Comparison of ENCODE assay signal across 13 cellular contexts in the genomic region with DNA sequence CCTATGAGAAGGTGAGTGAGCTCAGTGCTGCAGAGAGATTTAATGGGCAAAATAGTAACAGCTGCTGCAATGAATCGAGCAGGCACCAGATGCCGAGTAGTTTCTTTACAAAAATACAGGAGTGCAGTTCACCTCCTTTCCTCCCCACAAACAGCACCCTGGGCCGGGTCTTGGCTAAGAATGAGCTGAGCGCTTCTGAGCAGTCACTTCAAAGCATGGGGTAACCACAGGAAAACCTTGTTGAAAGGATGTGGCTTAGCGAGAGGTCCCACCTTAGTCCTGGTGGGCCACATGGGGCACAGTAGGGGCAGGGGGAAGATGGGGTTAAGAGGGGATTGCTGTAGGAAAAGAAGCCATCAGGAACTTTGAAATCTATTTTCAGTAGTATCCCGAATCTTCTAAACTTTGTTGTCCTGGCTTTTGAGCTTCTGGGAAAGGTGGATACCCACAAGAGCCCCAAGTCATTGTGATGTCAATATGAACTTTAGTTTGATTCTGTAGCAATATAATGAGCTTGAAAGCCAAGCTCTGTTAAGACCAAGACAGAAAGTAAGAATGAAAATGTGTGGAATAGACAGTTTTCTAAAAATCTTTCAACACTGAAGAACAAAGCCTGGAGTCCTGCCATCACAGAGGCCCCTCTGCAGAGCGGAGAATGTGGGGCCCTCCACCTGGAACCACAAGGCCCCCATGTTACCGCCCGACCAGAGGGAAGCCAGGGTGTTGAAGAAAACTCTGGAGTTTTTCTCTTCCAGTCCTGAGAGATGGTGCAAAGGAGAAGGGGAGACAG.
DNase-seq lines count a peak whose midpoint lies in the region; ATAC-seq and TF ChIP-seq lines count a peak whose summit lies in the region.
"Had no signal": no experiment of that assay in that cellular context is flagged by ENCODE, and none has a peak within 500 bp of the region (broad histone marks: within the 10 kb centered on the region; RNA-seq: fewer than 3 reads in every experiment).

No MANE protein-coding gene starts in this region.

- no peaks in the 10 kb centered on the region for H3K9me3 ChIP-seq in CD4-positive, CD25-positive, alpha-beta regulatory T cell (ENCODE audit: control insufficient read depth in 2 of 2, low read length in 2 of 2)
- no peaks in the 10 kb centered on the region for H3K9me3 ChIP-seq in T-helper 17 cell (ENCODE audit: control insufficient read depth, low read length, poor library complexity, severe bottlenecking)

- TF ChIP-seq CTCF in progenitor cell of endocrine pancreas (IDR thresholded peaks at IDR 0.05; ENCODE audit: unreplicated experiment) = no peak

- no peaks in the 10 kb centered on the region for H3K36me3 Mint-ChIP-seq in CD4-positive, CD25-positive, alpha-beta regulatory T cell
- H3K36me3 Mint-ChIP-seq in T-helper 17 cell (ENCODE audit: low read depth) (no peaks in the 10 kb centered on the region), progenitor cell of endocrine pancreas (ENCODE audit: insufficient read depth) (no peaks in the 10 kb centered on the region)
- H3K36me3 Mint-ChIP-seq in stimulated activated naive B cell treated with anti-CD40 and anti-IgM and Interleukin-4, amounts not matched to agents 10 μg/mL and 1 μg/mL and 100 μg/mL, for 72 hours = no peaks in the 10 kb centered on the region

- peaks cover 11 to 58% (median 30%) of the 10 kb centered on the region in 4 donors for H3K4me1 Mint-ChIP-seq in CD4-positive, CD25-positive, alpha-beta regulatory T cell
- peaks cover 37% of the 10 kb centered on the region for H3K4me1 Mint-ChIP-seq in T-helper 17 cell
- no peaks in the 10 kb centered on the region for H3K4me1 Mint-ChIP-seq in progenitor cell of endocrine pancreas (ENCODE audit: low read depth)
- H3K4me1 Mint-ChIP-seq in stimulated activated naive B cell treated with anti-CD40 and anti-IgM and Interleukin-4, amounts not matched to agents 10 μg/mL and 1 μg/mL and 100 μg/mL, for 72 hours = no peaks in the 10 kb centered on the region

- H3K36me3 ChIP-seq in CD4-positive, CD25-positive, alpha-beta regulatory T cell (ENCODE audit: control insufficient read depth, insufficient read depth, low read length) = no peaks in the 10 kb centered on the region
- H3K36me3 ChIP-seq: cardiac muscle cell had no signal

- H3K27me3 Mint-ChIP-seq in CD4-positive, CD25-positive, alpha-beta regulatory T cell = no peaks in the 10 kb centered on the region
- no peaks in the 10 kb centered on the region for H3K27me3 Mint-ChIP-seq in T-helper 17 cell
- no peaks in the 10 kb centered on the region for H3K27me3 Mint-ChIP-seq in progenitor cell of endocrine pancreas
- peaks cover 4 to 6% of the 10 kb centered on the region in 2 donors for H3K27me3 Mint-ChIP-seq in stimulated activated naive B cell treated with anti-CD40 and anti-IgM and Interleukin-4, amounts not matched to agents 10 μg/mL and 1 μg/mL and 100 μg/mL, for 72 hours

- peaks cover 42% of the 10 kb centered on the region for H3K4me1 ChIP-seq in CD4-positive, CD25-positive, alpha-beta regulatory T cell (ENCODE audit: control insufficient read depth, insufficient read depth, low read length, poor library complexity, severe bottlenecking)

- peak in 2 of 3 donors; percentile 77 to 92 for DNase-seq in CD4-positive, CD25-positive, alpha-beta regulatory T cell
- DNase-seq in T-helper 17 cell (peak in 2 of 3 donors; percentile 22 to 40), activated T-helper 1 cell treated with Interleukin-2 at 50 U/mL for 16 hours (ENCODE audit: low read depth) (peak; percentile 41), progenitor cell of endocrine pancreas (ENCODE audit: low spot score, unreplicated experiment) (no peak), NCI-H1092 treated with DMSO at 0.1 percent for 48 hours (lab: John Stamatoyannopoulos, UW) (no peak)
- DNase-seq in stimulated activated naive B cell treated with anti-CD40 and anti-IgM and Interleukin-4, amounts not matched to agents 10 μg/mL and 1 μg/mL and 100 μg/mL, for 72 hours = no peak
- DNase-seq: NCI-H526 treated with DMSO at 0.1 percent for 48 hours, posterior cingulate gyrus, T1000 had no signal

- H3K27ac ChIP-seq in CD4-positive, CD25-positive, alpha-beta regulatory T cell (ENCODE audit: insufficient read depth, low read length, poor library complexity, severe bottlenecking) = peak overlapping the region; percentile 35
- H3K27ac ChIP-seq: cardiac muscle cell had no signal

- H3K9me3 Mint-ChIP-seq in CD4-positive, CD25-positive, alpha-beta regulatory T cell = peaks cover 0 to 1% (median 0%) of the 10 kb centered on the region in 7 donors
- H3K9me3 Mint-ChIP-seq in progenitor cell of endocrine pancreas (ENCODE audit: low read depth) = no peaks in the 10 kb centered on the region
- no peaks in the 10 kb centered on the region for H3K9me3 Mint-ChIP-seq in stimulated activated naive B cell treated with anti-CD40 and anti-IgM and Interleukin-4, amounts not matched to agents 10 μg/mL and 1 μg/mL and 100 μg/mL, for 72 hours

- H3K4me3 ChIP-seq in CD4-positive, CD25-positive, alpha-beta regulatory T cell (ENCODE audit: low read depth, low read length) = peak overlapping the region; percentile 72
- H3K4me3 ChIP-seq: cardiac muscle cell, K562 had no signal

- peak overlapping the region; percentile 58 to 85 (median 72) for H3K4me3 Mint-ChIP-seq in CD4-positive, CD25-positive, alpha-beta regulatory T cell
- H3K4me3 Mint-ChIP-seq in T-helper 17 cell (peak overlapping the region; percentile 85), progenitor cell of endocrine pancreas (ENCODE audit: low read depth) (no peak overlapping the region)
- no peak overlapping the region for H3K4me3 Mint-ChIP-seq in stimulated activated naive B cell treated with anti-CD40 and anti-IgM and Interleukin-4, amounts not matched to agents 10 μg/mL and 1 μg/mL and 100 μg/mL, for 72 hours

- peak overlapping the region; percentile 66 to 82 (median 75) for H3K27ac Mint-ChIP-seq in CD4-positive, CD25-positive, alpha-beta regulatory T cell
- H3K27ac Mint-ChIP-seq in T-helper 17 cell (peak overlapping the region; percentile 63), progenitor cell of endocrine pancreas (peak overlapping the region; percentile 68)
- no peak overlapping the region for H3K27ac Mint-ChIP-seq in stimulated activated naive B cell treated with anti-CD40 and anti-IgM and Interleukin-4, amounts not matched to agents 10 μg/mL and 1 μg/mL and 100 μg/mL, for 72 hours

- H3K27me3 ChIP-seq in CD4-positive, CD25-positive, alpha-beta regulatory T cell (ENCODE audit: control insufficient read depth, insufficient read depth, low read length) = no peaks in the 10 kb centered on the region
- H3K27me3 ChIP-seq: cardiac muscle cell had no signal

- ATAC-seq in CD4-positive, CD25-positive, alpha-beta regulatory T cell (ENCODE audit: low read depth in 2 of 2) = peak; percentile 94 to 97
- ATAC-seq in T-helper 17 cell (peak; percentile 95), SK-N-SH treated with all-trans-retinoic acid at 6 μM for 48 hours (no peak), GM18909 (IDR thresholded peaks at IDR 0.05; ENCODE audit: poor library complexity, unreplicated experiment) (no peak)
- no peak for ATAC-seq in stimulated activated naive B cell treated with anti-CD40 and anti-IgM and Interleukin-4, amounts not matched to agents 10 μg/mL and 1 μg/mL and 100 μg/mL, for 72 hours (replicated peaks)
- ATAC-seq: K562 had no signal

TF ChIP-seq in SK-N-SH treated with all-trans-retinoic acid at 6 μM for 48 hours, 23 proteins besides CTCF, POLR2A, EP300 and RAD21:
- TF ChIP-seq ZC3H10 (CRISPR knock-in tag; IDR thresholded peaks at IDR 0.05) = no peak
- TF ChIP-seq ZNF565 (CRISPR knock-in tag; conservative IDR thresholded peaks at IDR 0.05; ENCODE audit: low read depth) = no peak
- no peak for TF ChIP-seq ZFP30 (CRISPR knock-in tag; IDR thresholded peaks at IDR 0.05)
- TF ChIP-seq BACH2 (CRISPR knock-in tag; IDR thresholded peaks at IDR 0.05; ENCODE audit: borderline replicate concordance) = no peak
- no peak for TF ChIP-seq TCF4 (CRISPR knock-in tag; IDR thresholded peaks at IDR 0.05; ENCODE audit: borderline replicate concordance)
- no peak for TF ChIP-seq ESRRG (CRISPR knock-in tag; IDR thresholded peaks at IDR 0.05)
- TF ChIP-seq ZNF8 (CRISPR knock-in tag; IDR thresholded peaks at IDR 0.05) = no peak
- TF ChIP-seq ARNTL (CRISPR knock-in tag; IDR thresholded peaks at IDR 0.05; ENCODE audit: borderline replicate concordance, low read depth) = no peak
- TF ChIP-seq SNAI2 (CRISPR knock-in tag; IDR thresholded peaks at IDR 0.05) = no peak

Comparison
In these comparisons a context has a peak if more than half of its experiments do, and no peak if none do; other contexts are left out.
1. ATAC-seq: peak in CD4-positive, CD25-positive, alpha-beta regulatory T cell (2 of 2) and T-helper 17 cell (single experiment); none in SK-N-SH treated with all-trans-retinoic acid at 6 μM for 48 hours (single experiment), GM18909 (single experiment) and stimulated activated naive B cell treated with anti-CD40 and anti-IgM and Interleukin-4, amounts not matched to agents 10 μg/mL and 1 μg/mL and 100 μg/mL, for 72 hours (0 of 2).
2. DNase-seq: peak in CD4-positive, CD25-positive, alpha-beta regulatory T cell (2 of 3), T-helper 17 cell (2 of 3) and activated T-helper 1 cell treated with Interleukin-2 at 50 U/mL for 16 hours (single experiment); none in progenitor cell of endocrine pancreas (single experiment), NCI-H1092 treated with DMSO at 0.1 percent for 48 hours (single experiment) and stimulated activated naive B cell treated with anti-CD40 and anti-IgM and Interleukin-4, amounts not matched to agents 10 μg/mL and 1 μg/mL and 100 μg/mL, for 72 hours (single experiment).
3. H3K4me3 Mint-ChIP-seq: peak in CD4-positive, CD25-positive, alpha-beta regulatory T cell (4 of 4) and T-helper 17 cell (single experiment); none in progenitor cell of endocrine pancreas (single experiment) and stimulated activated naive B cell treated with anti-CD40 and anti-IgM and Interleukin-4, amounts not matched to agents 10 μg/mL and 1 μg/mL and 100 μg/mL, for 72 hours (0 of 2).